ENCODE assay signal across 22 cellular contexts in the genomic region with DNA sequence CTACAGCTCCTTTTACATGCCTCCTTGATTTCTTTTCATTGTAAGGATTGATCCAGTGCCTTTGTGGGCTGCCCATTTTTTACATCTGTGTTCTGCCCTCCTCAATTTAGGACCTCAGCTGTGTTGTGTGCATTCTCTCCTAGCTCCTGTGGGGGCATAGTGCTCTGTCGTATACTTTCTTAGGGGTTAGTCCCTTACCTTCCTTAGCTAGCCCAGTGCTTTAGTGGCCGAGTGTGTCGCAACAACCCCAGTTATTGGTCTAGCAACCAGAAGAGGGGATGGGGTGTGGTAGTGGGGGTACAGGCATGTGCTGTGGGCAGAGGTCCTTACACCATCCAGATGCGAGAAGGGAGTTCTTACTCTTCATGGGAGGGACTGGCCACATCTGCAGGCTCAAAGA. TPM values are rescaled to one million over a fixed set of nuclear protein-coding genes. Genes with fewer than 3 reads are reported as not detected.
DNase-seq lines count a peak whose midpoint lies in the region; ATAC-seq, FAIRE-seq and TF ChIP-seq lines count a peak whose summit lies in the region.
"Had no signal": no experiment of that assay in that cellular context is flagged by ENCODE, and none has a peak within 500 bp of the region (broad histone marks: within the 10 kb centered on the region; RNA-seq: fewer than 3 reads in every experiment).

No MANE protein-coding gene starts in this region.

- no peak overlapping the region for H2AK5ac ChIP-seq in trophoblast cell (ENCODE audit: low read length)

- H3K4me3 ChIP-seq in GM23338 (no peak overlapping the region), NB4 (ENCODE audit: low read depth, low read length) (no peak overlapping the region), GM12878 (no peak overlapping the region), transverse colon (no peak overlapping the region), colonic mucosa (no peak overlapping the region), trophoblast cell (ENCODE audit: low read depth, low read length) (no peak overlapping the region)
- H3K4me3 ChIP-seq: coronary artery, Peyer's patch, SK-N-MC had no signal

- H3K27me3 ChIP-seq in GM23338 (ENCODE audit: insufficient read depth) (no peaks in the 10 kb centered on the region), GM12878 (replicated peaks in 1 of 2; ENCODE audit: control insufficient read depth in 2 of 2, insufficient read depth in 2 of 2, low read length in 1 of 2) (no peaks in the 10 kb centered on the region), transverse colon (no peaks in the 10 kb centered on the region), colonic mucosa (no peaks in the 10 kb centered on the region), trophoblast cell (ENCODE audit: insufficient read depth, low read length) (no peaks in the 10 kb centered on the region)
- H3K27me3 ChIP-seq: Peyer's patch had no signal

- intact Hi-C loops in GM12878 (cut with micrococcal nuclease; ENCODE audit: unreplicated experiment) = no loop called here
- intact Hi-C loops in transverse colon (cut with DNase I; ENCODE audit: low total_unique reads) = no loop called here
- intact Hi-C loops in colonic mucosa (cut with DNase I) = no loop called here

- H3K9me3 ChIP-seq in GM12878 (replicated peaks; ENCODE audit: control insufficient read depth, insufficient read depth, low read length) (no peaks in the 10 kb centered on the region), transverse colon (no peaks in the 10 kb centered on the region), colonic mucosa (no peaks in the 10 kb centered on the region), trophoblast cell (ENCODE audit: insufficient read depth, low read depth, low read length) (no peaks in the 10 kb centered on the region)
- H3K9me3 ChIP-seq: Peyer's patch had no signal

- no TSS peak for BruUV-seq in GM12878 (replicated peaks; lab: Mats Ljungman, UMichigan)

- H3K4me2 ChIP-seq in GM23338 (no peak overlapping the region), GM12878 (ENCODE audit: control insufficient read depth, insufficient read depth) (no peak overlapping the region), trophoblast cell (ENCODE audit: low read length) (no peak overlapping the region)

- POLR2A ChIA-PET in GM12878 (lab: Charles Lee) = no interaction called here

- H3K9me3 Mint-ChIP-seq in GM23338 = no peaks in the 10 kb centered on the region
- H3K9me3 Mint-ChIP-seq in nephron progenitor cell = no peaks in the 10 kb centered on the region
- H3K9me3 Mint-ChIP-seq: activated T-cell treated with anti-CD3 and anti-CD28 coated beads, Interleukin-2, amount 50 U/mL, for 24 hours; brain; mesothelial cell of epicardium; natural killer cell treated with Interleukin-12 subunit alpha and Interleukin-12 subunit beta and Interleukin-15 and Interleukin-18, amount 100 ng/mL, for 72 hours; stimulated activated effector memory CD8-positive, alpha-beta T cell treated with anti-CD3 and anti-CD28 coated beads, Interleukin-12 subunit alpha, Interleukin-12 subunit beta, amount 100 ng/mL, for 72 hours; T-helper 2 cell treated with Interferon-gamma antibody and Interleukin-4, amounts not matched to agents 5 μg/mL and 100 μg/mL, for 36 hours had no signal

- H4K20me1 ChIP-seq in GM23338 (replicated peaks; ENCODE audit: insufficient read depth) (peaks cover 12% of the 10 kb centered on the region; the same call in 1 of the 2 replicates), GM12878 (ENCODE audit: control insufficient read depth, insufficient read depth) (0 out of 2 replicates have a peak, but pooled peaks cover 3% of the 10 kb centered on the region)

- no peak for DNase-seq in GM23338 (ENCODE audit: low spot score)
- DNase-seq in NB4 (ENCODE audit: low read depth) = peak; percentile 91
- DNase-seq in GM12878 (ENCODE audit: low read depth, low spot score) = no peak
- no peak for DNase-seq in nephron progenitor cell
- no peak for DNase-seq in NCI-H774 (lab: John Stamatoyannopoulos, UW)
- DNase-seq in transverse colon = no peak
- DNase-seq in colonic mucosa = no peak
- DNase-seq in trophoblast cell = no peak
- DNase-seq: activated T-cell treated with anti-CD3 and anti-CD28 coated beads, Interleukin-2, amount 50 U/mL, for 24 hours; DMS79; NCI-H1694 treated with DMSO at 0.1 percent for 48 hours; NCI-H82; Peyer's patch had no signal

- in situ Hi-C loops in GM12878 (cut with MboI) = no loop called here
- in situ Hi-C loops in transverse colon (cut with MboI; ENCODE audit: low pct_ligation_motif_present in 1 of 4, low pct_unique_long_range_greater_than_20kb in 1 of 4, low sequenced_read_pairs in 3 of 4) = no loop called here

- H3K36me3 Mint-ChIP-seq in GM23338 (ENCODE audit: low read depth) (peaks cover 68% of the 10 kb centered on the region), nephron progenitor cell (ENCODE audit: low read depth) (peaks cover 57% of the 10 kb centered on the region)

- H3K4me3 Mint-ChIP-seq in GM23338 = no peak overlapping the region
- H3K4me3 Mint-ChIP-seq in nephron progenitor cell = no peak overlapping the region
- H3K4me3 Mint-ChIP-seq: activated naive CD8-positive, alpha-beta T cell; activated T-cell treated with anti-CD3 and anti-CD28 coated beads, Interleukin-2, amount 50 U/mL, for 24 hours; brain; mesothelial cell of epicardium; natural killer cell treated with Interleukin-12 subunit alpha and Interleukin-12 subunit beta and Interleukin-15 and Interleukin-18, amount 100 ng/mL, for 72 hours; stimulated activated effector memory CD8-positive, alpha-beta T cell treated with anti-CD3 and anti-CD28 coated beads, Interleukin-12 subunit alpha, Interleukin-12 subunit beta, amount 100 ng/mL, for 72 hours; T-helper 2 cell treated with Interferon-gamma antibody and Interleukin-4, amounts not matched to agents 5 μg/mL and 100 μg/mL, for 36 hours had no signal

- TF ChIP-seq CTCF in GM23338 (conservative IDR thresholded peaks at IDR 0.05; ENCODE audit: low read depth in 2 of 2) = peak in 1 of 2 experiments; percentile 3; a peak in 1 of 4 replicates
- TF ChIP-seq CTCF in NB4 (IDR thresholded peaks at IDR 0.05; ENCODE audit: low read depth, low read length) = peak; percentile 41
- TF ChIP-seq CTCF in GM12878 (IDR thresholded peaks at IDR 0.05 in 2 of 3, conservative IDR thresholded peaks at IDR 0.05 in 1 of 3; ENCODE audit: control insufficient read depth in 2 of 3, extremely low read depth in 1 of 3, insufficient read depth in 1 of 3, low read depth in 3 of 3, low read length in 3 of 3) = 0 out of 6 replicates have a peak, but pooled peaks of 1 of the 3 experiments have one; percentile 6
- TF ChIP-seq CTCF in nephron progenitor cell (IDR thresholded peaks at IDR 0.05) = no peak
- TF ChIP-seq CTCF in transverse colon (IDR thresholded peaks at IDR 0.05) = no peak
- TF ChIP-seq CTCF in colonic mucosa (IDR thresholded peaks at IDR 0.05) = no peak

- no peaks in the 10 kb centered on the region for H3K27me3 Mint-ChIP-seq in GM23338 (ENCODE audit: insufficient read depth, low read depth, poor library complexity)
- H3K27me3 Mint-ChIP-seq in nephron progenitor cell (ENCODE audit: low read depth, poor library complexity) = no peaks in the 10 kb centered on the region
- H3K27me3 Mint-ChIP-seq: activated naive CD8-positive, alpha-beta T cell; activated T-cell treated with anti-CD3 and anti-CD28 coated beads, Interleukin-2, amount 50 U/mL, for 24 hours; brain; natural killer cell treated with Interleukin-12 subunit alpha and Interleukin-12 subunit beta and Interleukin-15 and Interleukin-18, amount 100 ng/mL, for 72 hours had no signal

- RAD21 ChIA-PET in GM12878 (lab: Charles Lee; ENCODE audit: unreplicated experiment) = no interaction called here

- no peaks in the 10 kb centered on the region for H3K4me1 ChIP-seq in GM23338 (ENCODE audit: insufficient read depth)
- peaks cover 27% of the 10 kb centered on the region for H3K4me1 ChIP-seq in GM12878 (ENCODE audit: control insufficient read depth, insufficient read depth, low read length)
- H3K4me1 ChIP-seq in transverse colon = peaks cover 3 to 21% (median 14%) of the 10 kb centered on the region in 4 donors
- H3K4me1 ChIP-seq in colonic mucosa = peaks cover 8% of the 10 kb centered on the region
- H3K4me1 ChIP-seq in trophoblast cell (ENCODE audit: control insufficient read depth in 1 of 2, insufficient read depth in 2 of 2, low read length in 2 of 2) = no peaks in the 10 kb centered on the region

- no peak overlapping the region for H2BK12ac ChIP-seq in trophoblast cell (ENCODE audit: low read length)

- no peaks in the 10 kb centered on the region for H3K4me1 Mint-ChIP-seq in GM23338
- H3K4me1 Mint-ChIP-seq in nephron progenitor cell = no peaks in the 10 kb centered on the region

- peak; percentile 68 for ATAC-seq in GM23338
- ATAC-seq in GM12878 = 0 out of 3 replicates have a peak, but pooled peaks have one; percentile 18
- ATAC-seq: activated CD4-positive, CD25-positive, alpha-beta regulatory T cell treated with anti-CD3 and anti-CD28 coated beads, Interleukin-2, amount 50 U/mL, for 24 hours; natural killer cell treated with Interleukin-12 subunit alpha and Interleukin-12 subunit beta and Interleukin-15 and Interleukin-18, amount 100 ng/mL, for 72 hours; stimulated activated effector memory CD8-positive, alpha-beta T cell treated with anti-CD3 and anti-CD28 coated beads, Interleukin-12 subunit alpha, Interleukin-12 subunit beta, amount 100 ng/mL, for 72 hours had no signal

- H3K36me3 ChIP-seq in GM23338 (ENCODE audit: insufficient read depth) (peaks cover 63% of the 10 kb centered on the region), GM12878 (ENCODE audit: control insufficient read depth in 2 of 2, insufficient read depth in 2 of 2, low read length in 1 of 2) (peaks cover 15 to 33% of the 10 kb centered on the region in 2 experiments), transverse colon (peaks cover 0 to 48% (median 14%) of the 10 kb centered on the region in 4 donors), colonic mucosa (peaks cover 6% of the 10 kb centered on the region), trophoblast cell (ENCODE audit: control insufficient read depth in 1 of 2, insufficient read depth in 2 of 2, low read length in 2 of 2) (peaks cover 21 to 45% of the 10 kb centered on the region in 2 experiments)

- no peak for FAIRE-seq in GM12878 (lab: Jason Lieb, UNC)

- H3K9me2 ChIP-seq in GM23338 (ENCODE audit: insufficient read depth) = no peaks in the 10 kb centered on the region

- H2BK120ac ChIP-seq in trophoblast cell (ENCODE audit: insufficient read depth, low read length, poor library complexity) = no peak overlapping the region

- SMC1A ChIA-PET in GM12878 (lab: Charles Lee; ENCODE audit: uncharacterized antibody, unreplicated experiment) = interaction anchor here (1.6 kb wide), 1 partner anchor 13 kb away, joined by 4 read pairs; a partner anchor contains a TSS

- no peaks in the 10 kb centered on the region for H3K79me1 ChIP-seq in trophoblast cell (ENCODE audit: low read length)

- peaks cover 22% of the 10 kb centered on the region for H3K79me2 ChIP-seq in GM23338 (replicated peaks; ENCODE audit: insufficient read depth)
- H3K79me2 ChIP-seq in GM12878 (ENCODE audit: control insufficient read depth, insufficient read depth, low read length) = peaks cover 6% of the 10 kb centered on the region
- H3K79me2 ChIP-seq in trophoblast cell (ENCODE audit: control insufficient read depth, insufficient read depth, low read length, poor library complexity) = no peaks in the 10 kb centered on the region

- no peak overlapping the region for H3K14ac ChIP-seq in trophoblast cell (ENCODE audit: low read length)

- no peak overlapping the region for H3K23ac ChIP-seq in trophoblast cell (ENCODE audit: low read length)

- H2BK5ac ChIP-seq in trophoblast cell (ENCODE audit: low read depth, low read length, poor library complexity) = no peak overlapping the region

- WGBS in GM12878 (ENCODE audit: insufficient coverage, insufficient replicate concordance, low lambda C conversion rate, missing lambda C conversion rate) = 98% methylated on average over 4 of the region's 4 CpGs
- WGBS in transverse colon (ENCODE audit: low coverage in 1 of 2), 2 donors = 90 to 100% methylated on average over 2 to 4 of the region's 4 CpGs
- WGBS in trophoblast cell (ENCODE audit: extremely low coverage, insufficient coverage, insufficient read length) = no CpG with 5 or more reads among the region's 4 CpGs

- H3K27ac Mint-ChIP-seq in GM23338 (no peak overlapping the region), nephron progenitor cell (peak overlapping the region; percentile 32)
- H3K27ac Mint-ChIP-seq: activated T-cell treated with anti-CD3 and anti-CD28 coated beads, Interleukin-2, amount 50 U/mL, for 24 hours; mesothelial cell of epicardium; T-helper 2 cell treated with Interferon-gamma antibody and Interleukin-4, amounts not matched to agents 5 μg/mL and 100 μg/mL, for 36 hours had no signal

- H3K27ac ChIP-seq in GM23338 (ENCODE audit: low read depth) (no peak overlapping the region), GM12878 (ENCODE audit: control insufficient read depth, insufficient read depth) (no peak overlapping the region), transverse colon (no peak overlapping the region), colonic mucosa (no peak overlapping the region), trophoblast cell (ENCODE audit: low read depth, low read length) (no peak overlapping the region)
- H3K27ac ChIP-seq: coronary artery, Peyer's patch, SK-N-MC had no signal

- H4K8ac ChIP-seq in trophoblast cell (ENCODE audit: low read depth, low read length) = no peak overlapping the region

- H3K4ac ChIP-seq in trophoblast cell (ENCODE audit: low read depth, low read length) = no peak overlapping the region

- no peaks in the 10 kb centered on the region for H3F3A ChIP-seq in GM23338 (replicated peaks; ENCODE audit: low read depth)

- TF ChIP-seq EP300 in GM12878 (IDR thresholded peaks at IDR 0.05; ENCODE audit: borderline replicate concordance in 1 of 2, control insufficient read depth in 1 of 2, low read depth in 2 of 2, low read length in 2 of 2) (no peak), transverse colon (IDR thresholded peaks at IDR 0.05; ENCODE audit: low read depth) (no peak)

- no peak for TF ChIP-seq RAD21 in GM12878 (IDR thresholded peaks at IDR 0.05; ENCODE audit: insufficient read depth, low read depth, low read length)

- H3K9ac ChIP-seq in GM12878 (ENCODE audit: control insufficient read depth, insufficient read depth, low read length) (no peak overlapping the region), colonic mucosa (ENCODE audit: low read depth in 2 of 2, low read length in 2 of 2) (no peak overlapping the region), trophoblast cell (ENCODE audit: low read length) (no peak overlapping the region)

- H2AFZ ChIP-seq in GM23338 (no peak overlapping the region), GM12878 (ENCODE audit: control insufficient read depth, low read depth, low read length) (no peak overlapping the region), trophoblast cell (ENCODE audit: insufficient read depth, low read length, poor library complexity) (no peak overlapping the region)

- H4K91ac ChIP-seq in trophoblast cell (ENCODE audit: low read depth, low read length) = no peak overlapping the region

- TF ChIP-seq POLR2A in NB4 (IDR thresholded peaks at IDR 0.05; ENCODE audit: extremely low read depth, insufficient read length) = no peak
- no peak for TF ChIP-seq POLR2A in GM12878 (IDR thresholded peaks at IDR 0.05; ENCODE audit: low read depth, low read length)
- TF ChIP-seq POLR2A in transverse colon (IDR thresholded peaks at IDR 0.05) = no peak

- CTCF ChIA-PET in GM12878 (lab: Yijun Ruan, JAX) = interaction anchor here (1.3 kb wide), 1 partner anchor 16 kb away, joined by 3 read pairs; no protein-coding TSS in a partner anchor

- H3K18ac ChIP-seq in trophoblast cell (ENCODE audit: low read length) = no peak overlapping the region

- H4K12ac ChIP-seq in trophoblast cell (ENCODE audit: low read depth, low read length) = no peak overlapping the region

RNA-seq across cellular contexts. Expression of a gene that starts 12.1 kb away (rescaled TPM):
- 39.7 and 55.9 TPM in 2 replicates for total RNA-seq in GM23338 (2014; rRNA removed; shearing (Covaris generic))
- polyA plus RNA-seq in GM23338 (2016; fragmentation: Nextera tagmentation; extraction: Ambion mirVana) (11.6 and 16.5 TPM in 2 replicates), GM12878 (2011; rRNA removed) (67.1 and 76.9 TPM in 2 replicates), GM12878 (2014; fragmentation: Illumina TruSeq; extraction: Trizol) (55.4 and 70.2 TPM in 2 replicates), GM12878 (2014; fragmentation: Nextera tagmentation; extraction: Ambion mirVana) (10 to 100 TPM; 13.8 to 18.2 TPM), GM12878 (2014; rRNA removed) (38.3 and 39.7 TPM in 2 replicates), GM12878 (2016; fragmentation: Nextera tagmentation; extraction: Ambion mirVana) (10 to 100 TPM; 37.8 to 42.2 TPM)
- total RNA-seq in GM12878 (2013; cell fraction: nucleolus; rRNA removed) = 175 and 197 TPM in 2 replicates
- total RNA-seq in GM12878 (2014; rRNA removed) (32.5 and 46.3 TPM in 2 replicates), GM12878 (2014; rRNA removed; fragmentation: Illumina TruSeq; extraction: Trizol) (34.5 and 36.9 TPM in 2 replicates), GM12878 (2021) (44.7 and 47.9 TPM in 2 replicates), transverse colon (100 to 1,000 TPM in 1 of 4 donors, 10 to 100 TPM in 3; 31.4 to 120 (median 43.4) TPM), colonic mucosa (10 to 100 TPM; 29.8 to 45.1 TPM)
- 28.6 TPM for polyA plus RNA-seq in GM12878 (2011; ENCODE audit: low read depth)
- polyA plus RNA-seq in GM12878 (2011; cell fraction: cytosol; rRNA removed) = 46.2 and 59.2 TPM in 2 replicates
- polyA plus RNA-seq in GM12878 (2011; cell fraction: nucleus; rRNA removed) = 120 and 133 TPM in 2 replicates
- 23.6 and 26.3 TPM in 2 replicates for polyA plus RNA-seq in GM12878 (2012)
- polyA minus RNA-seq in GM12878 (2011; rRNA and poly(A)+ RNA removed) = 105 and 123 TPM in 2 replicates
- polyA minus RNA-seq in GM12878 (2011; cell fraction: cytosol; rRNA and poly(A)+ RNA removed) = 9.8 and 32.2 TPM in 2 replicates
- 118 and 159 TPM in 2 replicates for polyA minus RNA-seq in GM12878 (2011; cell fraction: nucleus; rRNA and poly(A)+ RNA removed)
- 26.2 and 27.7 TPM in 2 replicates for polyA plus RNA-seq in trophoblast cell (2013)

RNA-seq across cellular contexts. Expression of a gene that starts 12.3 kb away (rescaled TPM):
- 11.8 and 13.5 TPM in 2 replicates for total RNA-seq in GM23338 (2014; rRNA removed; shearing (Covaris generic))
- polyA plus RNA-seq in GM23338 (2016; fragmentation: Nextera tagmentation; extraction: Ambion mirVana) (10.8 and 12.2 TPM in 2 replicates), GM12878 (2011; rRNA removed) (19.9 and 32.8 TPM in 2 replicates), GM12878 (2014; fragmentation: Illumina TruSeq; extraction: Trizol) (30.2 and 49.0 TPM in 2 replicates), GM12878 (2014; fragmentation: Nextera tagmentation; extraction: Ambion mirVana) (10 to 100 TPM; 42.6 to 59.6 TPM), GM12878 (2014; rRNA removed) (15.7 and 24.9 TPM in 2 replicates), GM12878 (2016; fragmentation: Nextera tagmentation; extraction: Ambion mirVana) (10 to 100 TPM; 24.3 to 27.7 TPM)
- total RNA-seq in GM12878 (2013; cell fraction: nucleolus; rRNA removed) = 35.2 and 43.6 TPM in 2 replicates
- total RNA-seq in GM12878 (2014; rRNA removed) (14.1 and 19.3 TPM in 2 replicates), GM12878 (2014; rRNA removed; fragmentation: Illumina TruSeq; extraction: Trizol) (24.4 and 25.7 TPM in 2 replicates), GM12878 (2021) (11.9 and 12.1 TPM in 2 replicates), transverse colon (10 to 100 TPM in 2 of 4 donors, 1 to 10 TPM in 1, under 1 TPM in 1; 0.80 to 11.7 (median 8.0) TPM), colonic mucosa (10 to 100 TPM; 11.4 to 12.2 TPM)
- 11.1 TPM for polyA plus RNA-seq in GM12878 (2011; ENCODE audit: low read depth)
- 8.6 and 8.9 TPM in 2 replicates for polyA plus RNA-seq in GM12878 (2011; cell fraction: cytosol; rRNA removed)
- 23.0 and 26.3 TPM in 2 replicates for polyA plus RNA-seq in GM12878 (2011; cell fraction: nucleus; rRNA removed)
- polyA plus RNA-seq in GM12878 (2012) = 10.7 and 11.2 TPM in 2 replicates
- 9.1 and 9.4 TPM in 2 replicates for polyA minus RNA-seq in GM12878 (2011; rRNA and poly(A)+ RNA removed)
- polyA minus RNA-seq in GM12878 (2011; cell fraction: cytosol; rRNA and poly(A)+ RNA removed) = 2.3 and 4.8 TPM in 2 replicates
- polyA minus RNA-seq in GM12878 (2011; cell fraction: nucleus; rRNA and poly(A)+ RNA removed) = 11.4 and 14.8 TPM in 2 replicates
- 4.1 and 4.2 TPM in 2 replicates for polyA plus RNA-seq in trophoblast cell (2013)

RNA-seq across cellular contexts. Expression of a gene that starts 30.2 kb away (rescaled TPM):
- 0.10 and 3.5 TPM in 2 replicates for total RNA-seq in GM23338 (2014; rRNA removed; shearing (Covaris generic))
- 1.0 and 1.3 TPM in 2 replicates for polyA plus RNA-seq in GM23338 (2016; fragmentation: Nextera tagmentation; extraction: Ambion mirVana)
- not detected in 2 replicates for total RNA-seq in GM12878 (2013; cell fraction: nucleolus; rRNA removed)
- total RNA-seq in GM12878 (2014; rRNA removed) = not detected in 2 replicates
- not detected in 2 replicates for total RNA-seq in GM12878 (2014; rRNA removed; fragmentation: Illumina TruSeq; extraction: Trizol)
- total RNA-seq in GM12878 (2021) = not detected in 2 replicates
- polyA plus RNA-seq in GM12878 (2011; ENCODE audit: low read depth) = not detected
- not detected in 2 replicates for polyA plus RNA-seq in GM12878 (2011; rRNA removed)
- polyA plus RNA-seq in GM12878 (2011; cell fraction: cytosol; rRNA removed) = not detected in 2 replicates
- not detected in 2 replicates for polyA plus RNA-seq in GM12878 (2011; cell fraction: nucleus; rRNA removed)
- not detected in 2 replicates for polyA plus RNA-seq in GM12878 (2012)
- not detected in 2 replicates for polyA plus RNA-seq in GM12878 (2014; fragmentation: Illumina TruSeq; extraction: Trizol)
- polyA plus RNA-seq in GM12878 (2014; fragmentation: Nextera tagmentation; extraction: Ambion mirVana) = not detected
- not detected in 2 replicates for polyA plus RNA-seq in GM12878 (2014; rRNA removed)
- not detected for polyA plus RNA-seq in GM12878 (2016; fragmentation: Nextera tagmentation; extraction: Ambion mirVana)
- not detected in 2 replicates for polyA minus RNA-seq in GM12878 (2011; rRNA and poly(A)+ RNA removed)
- polyA minus RNA-seq in GM12878 (2011; cell fraction: cytosol; rRNA and poly(A)+ RNA removed) = not detected in 2 replicates
- not detected in 2 replicates for polyA minus RNA-seq in GM12878 (2011; cell fraction: nucleus; rRNA and poly(A)+ RNA removed)
- not detected for total RNA-seq in transverse colon
- not detected for total RNA-seq in colonic mucosa
- polyA plus RNA-seq in trophoblast cell (2013) = 0.52 and 0.56 TPM in 2 replicates
- total RNA-seq: natural killer cell treated with Interleukin-12 subunit alpha and Interleukin-12 subunit beta and Interleukin-15 and Interleukin-18, amount 100 ng/mL, for 72 hours; Peyer's patch had no signal
